8 cellular contexts compared by ENCODE assay signal in the genomic region with DNA sequence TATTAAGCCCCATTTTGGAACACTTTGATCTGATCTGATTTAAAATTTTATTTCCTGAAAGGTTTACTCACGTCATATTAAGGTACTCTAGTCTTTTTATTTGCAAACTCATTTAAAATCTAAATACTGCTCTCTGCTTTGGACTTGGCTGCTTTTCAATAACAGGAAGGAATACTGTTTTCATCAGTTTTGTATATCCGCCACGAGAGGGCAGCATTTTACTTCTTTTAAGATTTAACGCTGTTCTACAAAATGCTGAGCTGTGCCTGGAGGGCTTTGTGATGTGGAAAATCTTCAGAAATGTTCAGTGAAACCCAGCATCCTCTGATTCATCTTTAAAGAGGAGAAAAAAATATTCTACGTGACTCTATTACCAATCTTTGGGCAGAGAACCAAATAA. TPM values are rescaled to one million over a fixed set of nuclear protein-coding genes. Genes with fewer than 3 reads are reported as not detected.
A peak's percentile ranks its signal among the peaks of the same experiment; 100 is the strongest.
DNase-seq lines count a peak whose midpoint lies in the region; ATAC-seq, FAIRE-seq and TF ChIP-seq lines count a peak whose summit lies in the region.

No MANE protein-coding gene starts in this region.

- peak; percentile 69 to 78 for TF ChIP-seq RAD21 in A549 (conservative IDR thresholded peaks at IDR 0.05 in 1 of 2, IDR thresholded peaks at IDR 0.05 in 1 of 2)

- H3K9me3 ChIP-seq in A549, result no peaks in the 10 kb centered on the region
- H3K9me3 ChIP-seq in thyroid gland, result no peaks in the 10 kb centered on the region

- no peaks in the 10 kb centered on the region for H3K9me3 Mint-ChIP-seq in chondrocyte (ENCODE audit: low read depth)

- ATAC-seq in A549 (peak; percentile 73 to 86), HG02610 (IDR thresholded peaks at IDR 0.05; ENCODE audit: unreplicated experiment) (peak; percentile 62)

- no peak for TF ChIP-seq POLR2A in A549 (IDR thresholded peaks at IDR 0.05; ENCODE audit: low read length)
- TF ChIP-seq POLR2A in thyroid gland (IDR thresholded peaks at IDR 0.05), result no peak

- no peaks in the 10 kb centered on the region for H3K36me3 Mint-ChIP-seq in chondrocyte (ENCODE audit: low read depth)

- FAIRE-seq in A549 (lab: Jason Lieb, UNC), result peak; percentile 46

- TF ChIP-seq CTCF in A549 (IDR thresholded peaks at IDR 0.05) (peak; percentile 67), GM12864 (IDR thresholded peaks at IDR 0.05; ENCODE audit: low read depth, low read length, missing control alignments) (peak; percentile 38), chondrocyte (IDR thresholded peaks at IDR 0.05) (peak; percentile 83), thyroid gland (IDR thresholded peaks at IDR 0.05) (peak in 5 of 6 experiments; percentile 23 to 68 (median 43))

- intact Hi-C loops in thyroid gland (cut with DNase I), result no loop called here

- H3K4me3 ChIP-seq in A549 (no peak overlapping the region), GM12864 (ENCODE audit: low read depth, low read length) (no peak overlapping the region), thyroid gland (replicated peaks in 1 of 3) (no peak overlapping the region)

- H3K27ac Mint-ChIP-seq in chondrocyte (ENCODE audit: unreplicated experiment), result peak overlapping the region; percentile 53

- peaks cover 40% of the 10 kb centered on the region for H3K4me1 Mint-ChIP-seq in chondrocyte (ENCODE audit: low read depth)

- POLR2A ChIA-PET in A549 (lab: Yijun Ruan, JAX), result no interaction called here

- no peaks in the 10 kb centered on the region for H3K27me3 ChIP-seq in thyroid gland

- DNase-seq in A549 (ENCODE audit: low read depth in 1 of 2, low spot score in 1 of 2) (peak in 1 of 2 experiments; percentile 80), GM12864 (ENCODE audit: low read depth) (peak; percentile 29), NCI-H1048 (lab: John Stamatoyannopoulos, UW) (peak; percentile 43), SKM-1 treated with dmso at 0.1 percent for 144 hours (lab: John Stamatoyannopoulos, UW; ENCODE audit: unreplicated experiment) (peak; percentile 61), chondrocyte (ENCODE audit: low spot score) (no peak), lung microvascular endothelial cell (ENCODE audit: low read depth in 2 of 2) (peak; percentile 76 to 83), thyroid gland (peak; percentile 45 to 63)

- no peaks in the 10 kb centered on the region for H3K27me3 Mint-ChIP-seq in chondrocyte (ENCODE audit: low read depth)

- under 1% methylated on average over 5 of the region's 5 CpGs for WGBS in A549 (ENCODE audit: missing lambda C conversion rate)
- WGBS in thyroid gland, 2 donors, result 0 to 1% methylated on average over 5 of the region's 5 CpGs

- no peaks in the 10 kb centered on the region for H3K36me3 ChIP-seq in thyroid gland

- H3K4me1 ChIP-seq in A549, result peaks cover 21% of the 10 kb centered on the region
- peaks cover 0 to 7% of the 10 kb centered on the region in 2 donors for H3K4me1 ChIP-seq in thyroid gland

- CTCF ChIA-PET in A549 (lab: Yijun Ruan, JAX), result interaction anchor here (0.6 to 3.9 kb wide), 12 partner anchors 9 to 210 kb away, joined by 3 to 23 read pairs (median 4); partner anchors contain the start of gene COBLL1

- no peak overlapping the region for H3K27ac ChIP-seq in A549
- no peak overlapping the region for H3K27ac ChIP-seq in thyroid gland

- no peak for TF ChIP-seq EP300 in A549 (IDR thresholded peaks at IDR 0.05)

- H3K4me2 ChIP-seq in A549, result no peak overlapping the region

- no peak overlapping the region for H3K4me3 Mint-ChIP-seq in chondrocyte (ENCODE audit: unreplicated experiment)

TF ChIP-seq in A549, 52 proteins besides CTCF, POLR2A, EP300 and RAD21:
- no peak for TF ChIP-seq NFE2L2 (conservative IDR thresholded peaks at IDR 0.05; ENCODE audit: low read length)
- peak; percentile 61 for TF ChIP-seq SMC3 (IDR thresholded peaks at IDR 0.05)
- no peak for TF ChIP-seq GATA3 (IDR thresholded peaks at IDR 0.05; ENCODE audit: borderline replicate concordance)
- no peak for TF ChIP-seq MAZ (IDR thresholded peaks at IDR 0.05; ENCODE audit: borderline replicate concordance, low read depth, low read length)

RNA-seq across cellular contexts. Expression of gene SLC38A11, which starts 37.5 kb away (rescaled TPM):
- polyA plus RNA-seq in A549 (2011; rRNA removed) (0.22 and 0.53 TPM in 2 replicates), A549 (2017; fragmentation: RNase III; extraction: RNeasy Plus Mini Kit Qiagen cat#74134 plus additional on column Dnase treatment) (0.05 to 0.11 TPM (median 0.07 TPM) in 3 replicates)
- not detected in 2 replicates for polyA plus RNA-seq in A549 (2012; cell fraction: cytosol; rRNA removed)
- not detected in 2 replicates for polyA plus RNA-seq in A549 (2012; cell fraction: nucleus; rRNA removed)
- polyA minus RNA-seq in A549 (2011; rRNA and poly(A)+ RNA removed), result 0.34 and 0.83 TPM in 2 replicates
- total RNA-seq in chondrocyte (0.12 to 0.36 TPM (median 0.18 TPM) in 3 replicates), lung microvascular endothelial cell (not detected in 2 replicates), thyroid gland (1 to 10 TPM in 2 of 4 donors, not detected in 2; 1.2 to 3.7 TPM)
